ENCODE assay signal across 16 cellular contexts in the genomic region with DNA sequence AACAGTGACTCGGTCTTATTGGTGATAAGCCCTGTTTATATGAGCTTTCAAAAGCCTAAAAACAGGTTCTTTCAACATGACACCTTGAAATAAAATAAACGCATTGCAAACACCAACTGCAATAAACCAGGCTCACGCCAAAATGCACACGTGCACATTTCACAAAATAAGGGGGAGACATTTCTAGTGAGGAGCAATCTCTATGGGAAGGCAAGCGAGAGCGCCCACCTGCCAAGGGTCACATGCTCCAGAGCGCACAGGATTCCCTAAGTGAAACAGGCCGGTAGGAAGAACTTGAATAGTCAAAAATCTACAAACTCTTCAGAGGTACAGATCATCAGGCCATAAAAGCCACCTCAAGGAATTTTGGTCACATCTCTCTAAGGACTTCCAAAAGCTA. TPM values are rescaled to one million over a fixed set of nuclear protein-coding genes. Genes with fewer than 3 reads are reported as not detected.
DNase-seq lines count a peak whose midpoint lies in the region; ATAC-seq and TF ChIP-seq lines count a peak whose summit lies in the region.
"Had no signal": no experiment of that assay in that cellular context is flagged by ENCODE, and none has a peak within 500 bp of the region (broad histone marks: within the 10 kb centered on the region; RNA-seq: fewer than 3 reads in every experiment).

No MANE protein-coding gene starts in this region.

- H3K4me1 ChIP-seq in RWPE2 (ENCODE audit: insufficient read depth, poor library complexity, severe bottlenecking) = peaks cover 11% of the 10 kb centered on the region
- peaks cover 0 to 20% (median 0%) of the 10 kb centered on the region in 4 donors for H3K4me1 ChIP-seq in tibial nerve

- POLR2A ChIA-PET in RWPE1 (lab: Yijun Ruan, JAX; ENCODE audit: low non-redundant PET) = no interaction called here

- TF ChIP-seq EP300 in tibial nerve (IDR thresholded peaks at IDR 0.05) = no peak

- H3K4me3 ChIP-seq in RWPE2 (ENCODE audit: severe bottlenecking) = no peak overlapping the region
- H3K4me3 ChIP-seq in fibroblast of pulmonary artery (replicated peaks; ENCODE audit: low read depth, low read length) = peak overlapping the region; percentile 79
- peak overlapping the region; percentile 24 to 70 (median 56) for H3K4me3 ChIP-seq in tibial nerve

- peaks cover 39% of the 10 kb centered on the region for H3K27me3 Mint-ChIP-seq in nephron (ENCODE audit: low read depth)

- 78 to 79% methylated on average over 8 of the region's 8 CpGs for WGBS in tibial nerve, 2 donors

- H3K4me3 Mint-ChIP-seq in nephron = peak overlapping the region in 2 of 3 experiments; percentile 63 to 80
- H3K4me3 Mint-ChIP-seq: activated naive CD8-positive, alpha-beta T cell treated with anti-CD3 and anti-CD28 coated beads, Interleukin-2, amount 10 ng/mL, durations not matched to agents 7 days and 5 days had no signal

- H3K9me3 Mint-ChIP-seq in nephron = no peaks in the 10 kb centered on the region
- H3K9me3 Mint-ChIP-seq: activated naive CD8-positive, alpha-beta T cell treated with anti-CD3 and anti-CD28 coated beads, Interleukin-2, amount 10 ng/mL, durations not matched to agents 7 days and 5 days had no signal

- no peak for DNase-seq in RWPE2 (ENCODE audit: low spot score)
- DNase-seq in fibroblast of pulmonary artery (ENCODE audit: low read depth) = no peak
- no peak for DNase-seq in tibial nerve (ENCODE audit: low spot score in 2 of 2)
- no peak for DNase-seq in activated T-cell treated with anti-CD3 and anti-CD28 coated beads for 4 hours
- no peak for DNase-seq in RWPE1 (ENCODE audit: low spot score)
- no peak for DNase-seq in NCI-H1105 (lab: John Stamatoyannopoulos, UW)
- no peak for DNase-seq in DMS 273 (lab: John Stamatoyannopoulos, UW; ENCODE audit: unreplicated experiment)
- DNase-seq: activated CD8-positive, alpha-beta memory T cell treated with anti-CD3 and anti-CD28 coated beads, Interleukin-2, amount 50 U/mL, for 4 hours; activated naive CD8-positive, alpha-beta T cell treated with anti-CD3 and anti-CD28 coated beads, Interleukin-2, amount 10 ng/mL, durations not matched to agents 7 days and 5 days; cerebellar nuclear complex; hippocampal formation; Karpas-422; NCI-H1694; occipital lobe had no signal

- peaks cover 19% of the 10 kb centered on the region for H3K4me1 Mint-ChIP-seq in nephron
- H3K4me1 Mint-ChIP-seq: activated naive CD8-positive, alpha-beta T cell treated with anti-CD3 and anti-CD28 coated beads, Interleukin-2, amount 10 ng/mL, durations not matched to agents 7 days and 5 days had no signal

- no peaks in the 10 kb centered on the region for H3K9me3 ChIP-seq in RWPE2 (ENCODE audit: severe bottlenecking)
- no peaks in the 10 kb centered on the region for H3K9me3 ChIP-seq in tibial nerve

- no peak overlapping the region for H3K27ac Mint-ChIP-seq in nephron
- H3K27ac Mint-ChIP-seq: activated naive CD8-positive, alpha-beta T cell treated with anti-CD3 and anti-CD28 coated beads, Interleukin-2, amount 10 ng/mL, durations not matched to agents 7 days and 5 days had no signal

- ATAC-seq in RWPE2 (ENCODE audit: low read depth) = no peak

- H3K36me3 ChIP-seq in RWPE2 (ENCODE audit: low read depth) = peaks cover 4% of the 10 kb centered on the region; the same call in 1 of the 2 replicates
- no peaks in the 10 kb centered on the region for H3K36me3 ChIP-seq in tibial nerve

- CTCF ChIA-PET in RWPE1 (lab: Yijun Ruan, JAX) = interaction anchor here (0.6 kb wide), 1 partner anchor 336 kb away, joined by 3 read pairs; no protein-coding TSS in a partner anchor

- TF ChIP-seq CTCF in RWPE2 (IDR thresholded peaks at IDR 0.05; ENCODE audit: poor library complexity, severe bottlenecking) (no peak), fibroblast of pulmonary artery (IDR thresholded peaks at IDR 0.05; ENCODE audit: low read length, missing control alignments) (no peak), nephron (IDR thresholded peaks at IDR 0.05; ENCODE audit: unreplicated experiment in 3 of 3) (no peak), tibial nerve (IDR thresholded peaks at IDR 0.05) (no peak), RWPE1 (conservative IDR thresholded peaks at IDR 0.05; ENCODE audit: low read depth) (no peak)

- no peaks in the 10 kb centered on the region for H3K27me3 ChIP-seq in RWPE2 (ENCODE audit: insufficient read depth, poor library complexity, severe bottlenecking)
- H3K27me3 ChIP-seq in tibial nerve = peaks cover 0 to 4% of the 10 kb centered on the region in 2 donors

- H3K36me3 Mint-ChIP-seq in nephron (ENCODE audit: low read depth) = no peaks in the 10 kb centered on the region
- H3K36me3 Mint-ChIP-seq: activated naive CD8-positive, alpha-beta T cell treated with anti-CD3 and anti-CD28 coated beads, Interleukin-2, amount 10 ng/mL, durations not matched to agents 7 days and 5 days had no signal

- H3K27ac ChIP-seq in RWPE2 (ENCODE audit: poor library complexity, severe bottlenecking) (peak overlapping the region; percentile 29), tibial nerve (peak overlapping the region in 2 of 4 donors; percentile 71 to 88), RWPE1 (no peak overlapping the region)

- no peak for TF ChIP-seq POLR2A in tibial nerve (IDR thresholded peaks at IDR 0.05)

RNA-seq across cellular contexts. Expression of gene PID1, which starts 1.9 kb away (rescaled TPM):
- 10 to 100 TPM; 33.1 to 48.6 (median 39.7) TPM for total RNA-seq in tibial nerve
- total RNA-seq: T-helper 1 cell treated with Interleukin-12 subunit alpha and Interleukin-12 subunit beta and Interleukin-4 antibody, amounts not matched to agents 30 ng/mL and 1 ng/mL, for 36 hours had no signal
